ENCODE assay signal across 8 cellular contexts in the genomic region with DNA sequence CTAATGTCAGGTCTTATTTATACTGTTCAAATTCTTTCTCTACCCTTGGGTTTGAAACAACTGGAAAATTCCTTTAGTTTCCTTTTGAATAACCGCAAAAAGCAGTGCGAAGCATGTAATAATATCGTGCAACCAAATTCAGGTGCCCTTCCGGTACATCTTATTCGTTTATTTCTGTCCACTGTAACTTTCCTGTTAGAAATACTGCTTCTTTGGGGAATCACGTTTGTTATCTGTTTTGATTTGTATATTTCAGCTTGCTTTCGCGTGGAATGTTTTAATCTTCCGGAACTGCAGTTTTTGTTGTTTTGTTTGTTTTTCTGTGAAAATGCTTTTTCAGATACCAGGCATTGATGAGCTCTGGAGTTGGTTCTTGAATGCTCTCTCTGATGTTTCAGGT. TPM values are rescaled to one million over a fixed set of nuclear protein-coding genes. Genes with fewer than 3 reads are reported as not detected.
DNase-seq lines count a peak whose midpoint lies in the region; ATAC-seq and TF ChIP-seq lines count a peak whose summit lies in the region.

No MANE protein-coding gene starts in this region.

- no peak for TF ChIP-seq CTCF in CD4-positive, alpha-beta T cell (IDR thresholded peaks at IDR 0.05)
- no peak for TF ChIP-seq CTCF in choroid plexus epithelial cell (conservative IDR thresholded peaks at IDR 0.05; ENCODE audit: low read depth, low read length)
- TF ChIP-seq CTCF in nephron progenitor cell (IDR thresholded peaks at IDR 0.05), result no peak

- peak overlapping the region; percentile 97 for H3K27ac Mint-ChIP-seq in CD4-positive, alpha-beta T cell
- H3K27ac Mint-ChIP-seq in nephron progenitor cell, result peak overlapping the region; percentile 70

- intact Hi-C loops in CD4-positive, alpha-beta T cell (cut with DNase I, micrococcal nuclease), result no loop called here

- peak overlapping the region; percentile 74 for H3K4me3 ChIP-seq in choroid plexus epithelial cell (ENCODE audit: low read depth, low read length)

- no peaks in the 10 kb centered on the region for H3K27me3 ChIP-seq in CD4-positive, alpha-beta T cell (ENCODE audit: control insufficient read depth, insufficient read depth, low read length)

- peaks cover 29% of the 10 kb centered on the region for H3K4me1 Mint-ChIP-seq in CD4-positive, alpha-beta T cell (ENCODE audit: low read depth)
- H3K4me1 Mint-ChIP-seq in nephron progenitor cell, result peaks cover 17% of the 10 kb centered on the region

- no peaks in the 10 kb centered on the region for H3K9me3 Mint-ChIP-seq in CD4-positive, alpha-beta T cell
- no peaks in the 10 kb centered on the region for H3K9me3 Mint-ChIP-seq in nephron progenitor cell

- CTCF ChIA-PET in CD4-positive, alpha-beta T cell (lab: Charles Lee), result interaction anchor here (1.6 kb wide), 1 partner anchor 22 kb away, joined by 6 read pairs; no protein-coding TSS in a partner anchor

- H3K36me3 Mint-ChIP-seq in CD4-positive, alpha-beta T cell (ENCODE audit: low read depth), result peaks cover 17% of the 10 kb centered on the region
- H3K36me3 Mint-ChIP-seq in nephron progenitor cell (ENCODE audit: low read depth), result peaks cover 14% of the 10 kb centered on the region

- no peak for DNase-seq in CD4-positive, alpha-beta T cell
- peak; percentile 42 for DNase-seq in M059J (ENCODE audit: low read depth)
- DNase-seq in choroid plexus epithelial cell (ENCODE audit: low read depth), result peak; percentile 16
- no peak for DNase-seq in nephron progenitor cell
- DNase-seq in T1000 (lab: John Stamatoyannopoulos, UW), result no peak
- no peak for DNase-seq in NCI-H526 treated with DMSO at 0.1 percent for 48 hours (lab: John Stamatoyannopoulos, UW)
- DNase-seq in activated CD4-positive, alpha-beta T cell treated with anti-CD3 and anti-CD28 coated beads, Interleukin-2, amount 50 U/mL, for 1 hour, result no peak

- H3K4me3 Mint-ChIP-seq in CD4-positive, alpha-beta T cell, result peak overlapping the region; percentile 97
- peak overlapping the region; percentile 91 for H3K4me3 Mint-ChIP-seq in nephron progenitor cell

- POLR2A ChIA-PET in CD4-positive, alpha-beta T cell (lab: Charles Lee), result interaction anchor here (1.3 kb wide), 1 partner anchor 10 kb away, joined by 3 read pairs; no protein-coding TSS in a partner anchor

- no peak for ATAC-seq in CD4-positive, alpha-beta T cell (ENCODE audit: poor library complexity)
- ATAC-seq in GM19397 (IDR thresholded peaks at IDR 0.05; ENCODE audit: unreplicated experiment), result no peak

- no peaks in the 10 kb centered on the region for H3K9me3 ChIP-seq in CD4-positive, alpha-beta T cell (ENCODE audit: control insufficient read depth, low read length)

- no peak overlapping the region for H3K27ac ChIP-seq in CD4-positive, alpha-beta T cell (ENCODE audit: low read depth, low read length)

- no peaks in the 10 kb centered on the region for H3K27me3 Mint-ChIP-seq in CD4-positive, alpha-beta T cell
- H3K27me3 Mint-ChIP-seq in nephron progenitor cell (ENCODE audit: low read depth, poor library complexity), result no peaks in the 10 kb centered on the region

RNA-seq across cellular contexts. Expression of a gene that starts 1.2 kb away (rescaled TPM):
- 1 to 10 TPM; 7.5 to 7.9 TPM for total RNA-seq in CD4-positive, alpha-beta T cell
- 40.7 and 57.9 TPM in 2 replicates for total RNA-seq in M059J (2014; rRNA removed; shearing (Covaris generic))

Comparison
In these comparisons a context has a peak if more than half of its experiments do, and no peak if none do; other contexts are left out.
1. DNase-seq: peak in M059J (single experiment) and choroid plexus epithelial cell (single experiment); none in CD4-positive, alpha-beta T cell (0 of 10), nephron progenitor cell (single experiment), T1000 (single experiment), NCI-H526 treated with DMSO at 0.1 percent for 48 hours (single experiment) and activated CD4-positive, alpha-beta T cell treated with anti-CD3 and anti-CD28 coated beads, Interleukin-2, amount 50 U/mL, for 1 hour (single experiment).